Comparison of ENCODE assay signal across 2 cellular contexts in the genomic region with DNA sequence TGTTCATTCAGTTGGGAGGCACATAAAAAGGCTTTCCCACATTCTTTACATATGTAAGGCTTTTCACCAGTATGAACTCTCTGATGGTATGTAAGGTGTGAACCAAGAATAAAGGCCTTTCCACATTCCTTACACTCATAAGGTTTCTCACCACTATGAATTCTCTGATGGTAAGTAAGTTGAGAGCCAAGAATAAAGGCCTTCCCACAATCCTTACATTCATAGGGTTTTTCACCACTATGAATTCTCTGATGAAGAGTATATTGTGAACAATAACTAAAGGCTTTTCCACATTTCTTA.
A peak's percentile ranks its signal among the peaks of the same experiment; 100 is the strongest.
TF ChIP-seq lines count a peak whose summit lies in the region.

No MANE protein-coding gene starts in this region.

TF ChIP-seq in liver, 16 proteins besides CTCF, POLR2A, EP300 and RAD21:
- TF ChIP-seq JUND (IDR thresholded peaks at IDR 0.05) (no peak), TAF1 (conservative IDR thresholded peaks at IDR 0.05) (no peak), EGR1 (IDR thresholded peaks at IDR 0.05; ENCODE audit: low read depth in 2 of 2) (no peak), HNF4A (conservative IDR thresholded peaks at IDR 0.05) (no peak), SP1 (IDR thresholded peaks at IDR 0.05) (no peak), FOXA2 (IDR thresholded peaks at IDR 0.05) (no peak), NR2F2 (IDR thresholded peaks at IDR 0.05) (no peak), HNF4G (IDR thresholded peaks at IDR 0.05) (no peak), RXRA (IDR thresholded peaks at IDR 0.05) (no peak), GABPA (IDR thresholded peaks at IDR 0.05 in 1 of 2, conservative IDR thresholded peaks at IDR 0.05 in 1 of 2) (no peak), YY1 (IDR thresholded peaks at IDR 0.05) (no peak)
- TF ChIP-seq, protein P1, sequence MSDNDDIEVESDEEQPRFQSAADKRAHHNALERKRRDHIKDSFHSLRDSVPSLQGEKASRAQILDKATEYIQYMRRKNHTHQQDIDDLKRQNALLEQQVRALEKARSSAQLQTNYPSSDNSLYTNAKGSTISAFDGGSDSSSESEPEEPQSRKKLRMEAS (IDR thresholded peaks at IDR 0.05): no peak
- TF ChIP-seq, protein P2, sequence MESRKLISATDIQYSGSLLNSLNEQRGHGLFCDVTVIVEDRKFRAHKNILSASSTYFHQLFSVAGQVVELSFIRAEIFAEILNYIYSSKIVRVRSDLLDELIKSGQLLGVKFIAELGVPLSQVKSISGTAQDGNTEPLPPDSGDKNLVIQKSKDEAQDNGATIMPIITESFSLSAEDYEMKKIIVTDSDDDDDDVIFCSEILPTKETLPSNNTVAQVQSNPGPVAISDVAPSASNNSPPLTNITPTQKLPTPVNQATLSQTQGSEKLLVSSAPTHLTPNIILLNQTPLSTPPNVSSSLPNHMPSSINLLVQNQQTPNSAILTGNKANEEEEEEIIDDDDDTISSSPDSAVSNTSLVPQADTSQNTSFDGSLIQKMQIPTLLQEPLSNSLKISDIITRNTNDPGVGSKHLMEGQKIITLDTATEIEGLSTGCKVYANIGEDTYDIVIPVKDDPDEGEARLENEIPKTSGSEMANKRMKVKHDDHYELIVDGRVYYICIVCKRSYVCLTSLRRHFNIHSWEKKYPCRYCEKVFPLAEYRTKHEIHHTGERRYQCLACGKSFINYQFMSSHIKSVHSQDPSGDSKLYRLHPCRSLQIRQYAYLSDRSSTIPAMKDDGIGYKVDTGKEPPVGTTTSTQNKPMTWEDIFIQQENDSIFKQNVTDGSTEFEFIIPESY (IDR thresholded peaks at IDR 0.05): no peak
- TF ChIP-seq, protein P3, sequence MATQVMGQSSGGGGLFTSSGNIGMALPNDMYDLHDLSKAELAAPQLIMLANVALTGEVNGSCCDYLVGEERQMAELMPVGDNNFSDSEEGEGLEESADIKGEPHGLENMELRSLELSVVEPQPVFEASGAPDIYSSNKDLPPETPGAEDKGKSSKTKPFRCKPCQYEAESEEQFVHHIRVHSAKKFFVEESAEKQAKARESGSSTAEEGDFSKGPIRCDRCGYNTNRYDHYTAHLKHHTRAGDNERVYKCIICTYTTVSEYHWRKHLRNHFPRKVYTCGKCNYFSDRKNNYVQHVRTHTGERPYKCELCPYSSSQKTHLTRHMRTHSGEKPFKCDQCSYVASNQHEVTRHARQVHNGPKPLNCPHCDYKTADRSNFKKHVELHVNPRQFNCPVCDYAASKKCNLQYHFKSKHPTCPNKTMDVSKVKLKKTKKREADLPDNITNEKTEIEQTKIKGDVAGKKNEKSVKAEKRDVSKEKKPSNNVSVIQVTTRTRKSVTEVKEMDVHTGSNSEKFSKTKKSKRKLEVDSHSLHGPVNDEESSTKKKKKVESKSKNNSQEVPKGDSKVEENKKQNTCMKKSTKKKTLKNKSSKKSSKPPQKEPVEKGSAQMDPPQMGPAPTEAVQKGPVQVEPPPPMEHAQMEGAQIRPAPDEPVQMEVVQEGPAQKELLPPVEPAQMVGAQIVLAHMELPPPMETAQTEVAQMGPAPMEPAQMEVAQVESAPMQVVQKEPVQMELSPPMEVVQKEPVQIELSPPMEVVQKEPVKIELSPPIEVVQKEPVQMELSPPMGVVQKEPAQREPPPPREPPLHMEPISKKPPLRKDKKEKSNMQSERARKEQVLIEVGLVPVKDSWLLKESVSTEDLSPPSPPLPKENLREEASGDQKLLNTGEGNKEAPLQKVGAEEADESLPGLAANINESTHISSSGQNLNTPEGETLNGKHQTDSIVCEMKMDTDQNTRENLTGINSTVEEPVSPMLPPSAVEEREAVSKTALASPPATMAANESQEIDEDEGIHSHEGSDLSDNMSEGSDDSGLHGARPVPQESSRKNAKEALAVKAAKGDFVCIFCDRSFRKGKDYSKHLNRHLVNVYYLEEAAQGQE (IDR thresholded peaks at IDR 0.05): no peak
- TF ChIP-seq, protein P4, sequence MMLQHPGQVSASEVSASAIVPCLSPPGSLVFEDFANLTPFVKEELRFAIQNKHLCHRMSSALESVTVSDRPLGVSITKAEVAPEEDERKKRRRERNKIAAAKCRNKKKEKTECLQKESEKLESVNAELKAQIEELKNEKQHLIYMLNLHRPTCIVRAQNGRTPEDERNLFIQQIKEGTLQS (IDR thresholded peaks at IDR 0.05): no peak

TF ChIP-seq in K562, 482 proteins besides CTCF, POLR2A, EP300 and RAD21:
- TF ChIP-seq ZNF274 (IDR thresholded peaks at IDR 0.05; ENCODE audit: borderline replicate concordance, low read depth, low read length) (peak; percentile 84; the same call in 1 of the 2 replicates), SMAD3 (CRISPR knock-in tag; conservative IDR thresholded peaks at IDR 0.05) (no peak)
